Comparison of ENCODE assay signal across 8 cellular contexts in genomic region chr12:48682927-48683326, GRCh38. TPM values are rescaled to one million over a fixed set of nuclear protein-coding genes. Genes with fewer than 3 reads are reported as not detected.
DNase-seq lines count a peak whose midpoint lies in the region; ATAC-seq and TF ChIP-seq lines count a peak whose summit lies in the region.

No MANE protein-coding gene starts in this region.

- peak overlapping the region; percentile 100 for H3K4me3 Mint-ChIP-seq in glutamatergic neuron (ENCODE audit: unreplicated experiment)
- H3K4me3 Mint-ChIP-seq in stimulated activated memory B cell treated with anti-CD40 and anti-IgM and Interleukin-4, amounts not matched to agents 10 μg/mL and 1 μg/mL and 100 μg/mL, for 72 hours: no peak overlapping the region
- no peak overlapping the region for H3K4me3 Mint-ChIP-seq in endothelial cell (ENCODE audit: unreplicated experiment)

- WGBS in SK-N-SH (ENCODE audit: low lambda C conversion rate): 76% methylated on average over 2 of the region's 2 CpGs

- H3K27ac ChIP-seq in SK-N-SH (ENCODE audit: low read depth in 2 of 2, low read length in 1 of 2) (0 out of 4 replicates have a peak overlapping the region, but pooled peaks of 1 of the 2 experiments have one; percentile 8), VCaP (peak overlapping the region; percentile 92)

- POLR2A ChIA-PET in SK-N-SH (lab: Yijun Ruan, JAX): interaction anchor here (1.2 to 1.5 kb wide), 2 partner anchors 8 to 11 kb away, joined by 4 read pairs; no protein-coding TSS in a partner anchor

- no peak for TF ChIP-seq RAD21 in SK-N-SH (IDR thresholded peaks at IDR 0.05; ENCODE audit: low read length)

- peaks cover 19% of the 10 kb centered on the region for H4K20me1 ChIP-seq in SK-N-SH (ENCODE audit: insufficient read depth)

- peak overlapping the region; percentile 100 for H2AFZ ChIP-seq in SK-N-SH (ENCODE audit: low read depth)

- peak overlapping the region; percentile 89 to 100 for H3K4me3 ChIP-seq in SK-N-SH (ENCODE audit: low read depth in 2 of 2, low read length in 1 of 2)

- DNase-seq in SK-N-SH (no peak), glutamatergic neuron (no peak), endothelial cell (ENCODE audit: low spot score) (no peak), OCI-M1 (lab: John Stamatoyannopoulos, UW) (no peak)

- H3K36me3 Mint-ChIP-seq in glutamatergic neuron (ENCODE audit: unreplicated experiment) (peaks cover 3% of the 10 kb centered on the region), endothelial cell (ENCODE audit: low read depth, unreplicated experiment) (peaks cover 14% of the 10 kb centered on the region)
- peaks cover 18% of the 10 kb centered on the region for H3K36me3 Mint-ChIP-seq in stimulated activated memory B cell treated with anti-CD40 and anti-IgM and Interleukin-4, amounts not matched to agents 10 μg/mL and 1 μg/mL and 100 μg/mL, for 72 hours

- H3K9me3 Mint-ChIP-seq in glutamatergic neuron (ENCODE audit: unreplicated experiment) (peaks cover 9% of the 10 kb centered on the region), endothelial cell (ENCODE audit: unreplicated experiment) (no peaks in the 10 kb centered on the region)
- H3K9me3 Mint-ChIP-seq in stimulated activated memory B cell treated with anti-CD40 and anti-IgM and Interleukin-4, amounts not matched to agents 10 μg/mL and 1 μg/mL and 100 μg/mL, for 72 hours: no peaks in the 10 kb centered on the region

- TF ChIP-seq CTCF in SK-N-SH (IDR thresholded peaks at IDR 0.05) (no peak), VCaP (conservative IDR thresholded peaks at IDR 0.05) (no peak), glutamatergic neuron (IDR thresholded peaks at IDR 0.05; ENCODE audit: partially characterized antibody, unreplicated experiment) (no peak), endothelial cell (IDR thresholded peaks at IDR 0.05; ENCODE audit: unreplicated experiment) (no peak)

- H3K27me3 Mint-ChIP-seq in glutamatergic neuron (ENCODE audit: unreplicated experiment) (no peaks in the 10 kb centered on the region), endothelial cell (ENCODE audit: unreplicated experiment) (peaks cover 7% of the 10 kb centered on the region)
- no peaks in the 10 kb centered on the region for H3K27me3 Mint-ChIP-seq in stimulated activated memory B cell treated with anti-CD40 and anti-IgM and Interleukin-4, amounts not matched to agents 10 μg/mL and 1 μg/mL and 100 μg/mL, for 72 hours

- CTCF ChIA-PET in SK-N-SH (lab: Yijun Ruan, JAX): interaction anchor here (0.6 to 2.4 kb wide), 6 partner anchors 8 to 131 kb away, joined by 3 to 6 read pairs (median 4); partner anchors contain the start of gene CCNT1

- peaks cover 14 to 17% of the 10 kb centered on the region in 2 experiments; a peak in 3 of 4 replicates for H3K4me1 ChIP-seq in SK-N-SH (ENCODE audit: control insufficient read depth in 1 of 2, insufficient read depth in 2 of 2, low read depth in 1 of 2, low read length in 1 of 2)

- H3K27me3 ChIP-seq in SK-N-SH (ENCODE audit: insufficient read depth): no peaks in the 10 kb centered on the region

- H3K9me2 ChIP-seq in SK-N-SH: no peaks in the 10 kb centered on the region

- H3K9ac ChIP-seq in SK-N-SH: peak overlapping the region; percentile 62; the same call in 1 of the 2 replicates

- H3K36me3 ChIP-seq in SK-N-SH (replicated peaks in 1 of 2; ENCODE audit: control insufficient read depth in 1 of 2, insufficient read depth in 2 of 2, low read length in 1 of 2): peaks cover 21 to 23% of the 10 kb centered on the region in 2 experiments

- peaks cover 41% of the 10 kb centered on the region for H3K79me2 ChIP-seq in SK-N-SH (ENCODE audit: insufficient read depth)

- H3K27ac Mint-ChIP-seq in glutamatergic neuron (ENCODE audit: unreplicated experiment) (no peak overlapping the region), endothelial cell (ENCODE audit: unreplicated experiment) (no peak overlapping the region)
- peak overlapping the region; percentile 91 for H3K27ac Mint-ChIP-seq in stimulated activated memory B cell treated with anti-CD40 and anti-IgM and Interleukin-4, amounts not matched to agents 10 μg/mL and 1 μg/mL and 100 μg/mL, for 72 hours

- no peak for TF ChIP-seq EP300 in SK-N-SH (IDR thresholded peaks at IDR 0.05; ENCODE audit: borderline replicate concordance in 1 of 2, low read depth in 1 of 2, low read length in 1 of 2)

- no peaks in the 10 kb centered on the region for H3K9me3 ChIP-seq in SK-N-SH

- ATAC-seq in SK-N-SH treated with all-trans-retinoic acid at 6 μM for 48 hours (no peak), GM18858 (IDR thresholded peaks at IDR 0.05; ENCODE audit: unreplicated experiment) (no peak)
- ATAC-seq in stimulated activated memory B cell treated with anti-CD40 and anti-IgM and Interleukin-4, amounts not matched to agents 10 μg/mL and 1 μg/mL and 100 μg/mL, for 72 hours: no peak

- H3F3A ChIP-seq in SK-N-SH (replicated peaks; ENCODE audit: insufficient read depth): peaks cover 7% of the 10 kb centered on the region

- peaks cover 15% of the 10 kb centered on the region for H3K4me1 Mint-ChIP-seq in glutamatergic neuron (ENCODE audit: low read depth, unreplicated experiment)
- H3K4me1 Mint-ChIP-seq in stimulated activated memory B cell treated with anti-CD40 and anti-IgM and Interleukin-4, amounts not matched to agents 10 μg/mL and 1 μg/mL and 100 μg/mL, for 72 hours: peaks cover 34% of the 10 kb centered on the region
- H3K4me1 Mint-ChIP-seq in endothelial cell (ENCODE audit: unreplicated experiment): peaks cover 31% of the 10 kb centered on the region

- peak overlapping the region; percentile 87 for H3K4me2 ChIP-seq in SK-N-SH

TF ChIP-seq in SK-N-SH, 30 proteins besides CTCF, POLR2A, EP300 and RAD21 (continues in another document):
- no peak for TF ChIP-seq NRF1 (IDR thresholded peaks at IDR 0.05; ENCODE audit: low read depth, low read length)
- no peak for TF ChIP-seq FOXM1 (IDR thresholded peaks at IDR 0.05; ENCODE audit: low read depth)
- TF ChIP-seq RXRA (IDR thresholded peaks at IDR 0.05; ENCODE audit: borderline replicate concordance, low read depth): no peak
- TF ChIP-seq ELF1 (IDR thresholded peaks at IDR 0.05): no peak
- no peak for TF ChIP-seq PBX3 (IDR thresholded peaks at IDR 0.05)
- TF ChIP-seq RCOR1 (IDR thresholded peaks at IDR 0.05; ENCODE audit: low read length): no peak
- TF ChIP-seq, protein P1, sequence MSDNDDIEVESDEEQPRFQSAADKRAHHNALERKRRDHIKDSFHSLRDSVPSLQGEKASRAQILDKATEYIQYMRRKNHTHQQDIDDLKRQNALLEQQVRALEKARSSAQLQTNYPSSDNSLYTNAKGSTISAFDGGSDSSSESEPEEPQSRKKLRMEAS (IDR thresholded peaks at IDR 0.05; ENCODE audit: low read depth): no peak
- no peak for TF ChIP-seq MXI1 (IDR thresholded peaks at IDR 0.05; ENCODE audit: low read depth, low read length)
- no peak for TF ChIP-seq TEAD4 (IDR thresholded peaks at IDR 0.05; ENCODE audit: borderline replicate concordance, insufficient read depth)
- no peak for TF ChIP-seq MEF2A (IDR thresholded peaks at IDR 0.05; ENCODE audit: borderline replicate concordance, low read depth)

TF ChIP-seq in SK-N-SH treated with all-trans-retinoic acid at 6 μM for 48 hours, 23 proteins besides CTCF, POLR2A, EP300 and RAD21 (continues in another document):
- TF ChIP-seq CREB5 (CRISPR knock-in tag; IDR thresholded peaks at IDR 0.05; ENCODE audit: low read depth) (no peak), TOX (CRISPR knock-in tag; IDR thresholded peaks at IDR 0.05; ENCODE audit: borderline replicate concordance) (no peak), CSDC2 (CRISPR knock-in tag; IDR thresholded peaks at IDR 0.05) (no peak), TCF4 (CRISPR knock-in tag; IDR thresholded peaks at IDR 0.05; ENCODE audit: borderline replicate concordance) (no peak), ZNF8 (CRISPR knock-in tag; IDR thresholded peaks at IDR 0.05) (no peak)
- TF ChIP-seq, protein P2, sequence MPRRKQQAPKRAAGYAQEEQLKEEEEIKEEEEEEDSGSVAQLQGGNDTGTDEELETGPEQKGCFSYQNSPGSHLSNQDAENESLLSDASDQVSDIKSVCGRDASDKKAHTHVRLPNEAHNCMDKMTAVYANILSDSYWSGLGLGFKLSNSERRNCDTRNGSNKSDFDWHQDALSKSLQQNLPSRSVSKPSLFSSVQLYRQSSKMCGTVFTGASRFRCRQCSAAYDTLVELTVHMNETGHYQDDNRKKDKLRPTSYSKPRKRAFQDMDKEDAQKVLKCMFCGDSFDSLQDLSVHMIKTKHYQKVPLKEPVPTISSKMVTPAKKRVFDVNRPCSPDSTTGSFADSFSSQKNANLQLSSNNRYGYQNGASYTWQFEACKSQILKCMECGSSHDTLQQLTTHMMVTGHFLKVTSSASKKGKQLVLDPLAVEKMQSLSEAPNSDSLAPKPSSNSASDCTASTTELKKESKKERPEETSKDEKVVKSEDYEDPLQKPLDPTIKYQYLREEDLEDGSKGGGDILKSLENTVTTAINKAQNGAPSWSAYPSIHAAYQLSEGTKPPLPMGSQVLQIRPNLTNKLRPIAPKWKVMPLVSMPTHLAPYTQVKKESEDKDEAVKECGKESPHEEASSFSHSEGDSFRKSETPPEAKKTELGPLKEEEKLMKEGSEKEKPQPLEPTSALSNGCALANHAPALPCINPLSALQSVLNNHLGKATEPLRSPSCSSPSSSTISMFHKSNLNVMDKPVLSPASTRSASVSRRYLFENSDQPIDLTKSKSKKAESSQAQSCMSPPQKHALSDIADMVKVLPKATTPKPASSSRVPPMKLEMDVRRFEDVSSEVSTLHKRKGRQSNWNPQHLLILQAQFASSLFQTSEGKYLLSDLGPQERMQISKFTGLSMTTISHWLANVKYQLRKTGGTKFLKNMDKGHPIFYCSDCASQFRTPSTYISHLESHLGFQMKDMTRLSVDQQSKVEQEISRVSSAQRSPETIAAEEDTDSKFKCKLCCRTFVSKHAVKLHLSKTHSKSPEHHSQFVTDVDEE (CRISPR knock-in tag; IDR thresholded peaks at IDR 0.05): no peak

RNA-seq across cellular contexts. Expression of gene KANSL2, which starts 0.9 kb away (rescaled TPM):
- polyA plus RNA-seq in SK-N-SH (2012; rRNA removed): 32.8 and 35.3 TPM in 2 replicates
- polyA plus RNA-seq in SK-N-SH (2012; cell fraction: cytosol; rRNA removed): 26.7 and 28.4 TPM in 2 replicates
- 63.3 and 91.0 TPM in 2 replicates for polyA plus RNA-seq in SK-N-SH (2012; cell fraction: nucleus; rRNA removed)
- 48.9 TPM for total RNA-seq in glutamatergic neuron (ENCODE audit: unreplicated experiment)
- 37.5 TPM for total RNA-seq in endothelial cell (ENCODE audit: unreplicated experiment)

RNA-seq across cellular contexts. Expression of gene CCNT1, which starts 33.6 kb away (rescaled TPM):
- polyA plus RNA-seq in SK-N-SH (2012; rRNA removed): 7.2 and 10.9 TPM in 2 replicates
- polyA plus RNA-seq in SK-N-SH (2012; cell fraction: cytosol; rRNA removed): 7.0 and 7.7 TPM in 2 replicates
- 8.9 and 23.2 TPM in 2 replicates for polyA plus RNA-seq in SK-N-SH (2012; cell fraction: nucleus; rRNA removed)
- total RNA-seq in glutamatergic neuron (ENCODE audit: unreplicated experiment) (42.5 TPM), endothelial cell (ENCODE audit: unreplicated experiment) (46.1 TPM)
